ENCODE assay signal across 8 cellular contexts in genomic region chr9:19102181-19102630, GRCh38. TPM values are rescaled to one million over a fixed set of nuclear protein-coding genes. Genes with fewer than 3 reads are reported as not detected.
DNase-seq lines count a peak whose midpoint lies in the region; ATAC-seq and TF ChIP-seq lines count a peak whose summit lies in the region.

No MANE protein-coding gene starts in this region.

- ATAC-seq in GM19463 (IDR thresholded peaks at IDR 0.05; ENCODE audit: unreplicated experiment) (peak; percentile 25), HG03460 (IDR thresholded peaks at IDR 0.05; ENCODE audit: unreplicated experiment) (peak; percentile 35), body of pancreas (peak; percentile 9)

- H3K4me3 ChIP-seq in SU-DHL-6 (ENCODE audit: insufficient read depth, low read length, poor library complexity, severe bottlenecking), result peak overlapping the region; percentile 98
- H3K4me3 ChIP-seq in body of pancreas, result peak overlapping the region; percentile 62 to 91

- peaks cover 30 to 43% of the 10 kb centered on the region in 2 donors for H3K4me1 Mint-ChIP-seq in immature natural killer cell

- no peak for TF ChIP-seq POLR2A in body of pancreas (IDR thresholded peaks at IDR 0.05)

- peak overlapping the region; percentile 80 for H3K9ac ChIP-seq in SU-DHL-6 (ENCODE audit: low read length)

- peak overlapping the region; percentile 95 to 98 (median 98) for H3K4me3 Mint-ChIP-seq in immature natural killer cell

- no peaks in the 10 kb centered on the region for H3K9me3 Mint-ChIP-seq in immature natural killer cell

- H3K27me3 ChIP-seq in SU-DHL-6 (ENCODE audit: low read length) (no peaks in the 10 kb centered on the region), body of pancreas (no peaks in the 10 kb centered on the region)

- peak overlapping the region; percentile 70 for H3K27ac ChIP-seq in SU-DHL-6 (ENCODE audit: low read depth, low read length)
- peak overlapping the region in 3 of 4 donors; percentile 81 to 89 (median 86) for H3K27ac ChIP-seq in body of pancreas

- peaks cover 9% of the 10 kb centered on the region for H3K4me1 ChIP-seq in body of pancreas

- TF ChIP-seq CTCF in SU-DHL-6 (IDR thresholded peaks at IDR 0.05; ENCODE audit: insufficient read depth, low read length, poor library complexity, severe bottlenecking), result no peak
- no peak for TF ChIP-seq CTCF in body of pancreas (IDR thresholded peaks at IDR 0.05)

- H3K9me3 ChIP-seq in SU-DHL-6 (ENCODE audit: insufficient read depth, low read length), result no peaks in the 10 kb centered on the region
- no peaks in the 10 kb centered on the region for H3K9me3 ChIP-seq in body of pancreas

- H2AFZ ChIP-seq in SU-DHL-6 (ENCODE audit: low read depth, low read length, severe bottlenecking), result peak overlapping the region; percentile 94

- H3K27me3 Mint-ChIP-seq in immature natural killer cell (ENCODE audit: low read depth in 3 of 3), result peaks cover 0 to 7% (median 6%) of the 10 kb centered on the region in 3 donors

- H3F3A ChIP-seq in SU-DHL-6 (ENCODE audit: insufficient read depth), result no peaks in the 10 kb centered on the region; the same call in 1 of the 2 replicates

- peaks cover 0 to 4% (median 0%) of the 10 kb centered on the region in 3 donors for H3K36me3 Mint-ChIP-seq in immature natural killer cell

- H3K27ac Mint-ChIP-seq in immature natural killer cell, result peak overlapping the region; percentile 82 to 98 (median 95)

- H3K4me2 ChIP-seq in SU-DHL-6 (ENCODE audit: low read depth, low read length, poor library complexity, severe bottlenecking), result peak overlapping the region; percentile 93

- DNase-seq in COR-L47 (lab: John Stamatoyannopoulos, UW) (peak; percentile 20), body of pancreas (peak in 3 of 4 donors; percentile 12 to 31 (median 31)), immature natural killer cell (peak; percentile 35 to 38 (median 38)), NCI-H510A treated with DMSO at 0.1 percent for 48 hours (lab: John Stamatoyannopoulos, UW) (no peak)
- DNase-seq in stimulated activated CD4-positive, alpha-beta T cell treated with anti-CD3 and anti-CD28 coated beads, Interleukin-4, amount 100 ng/mL, for 1 hour, result peak; percentile 11

- H3K79me2 ChIP-seq in SU-DHL-6 (ENCODE audit: insufficient read depth, low read length), result peaks cover 53% of the 10 kb centered on the region

- H4K20me1 ChIP-seq in SU-DHL-6 (ENCODE audit: low read depth, low read length), result no peaks in the 10 kb centered on the region

- H3K36me3 ChIP-seq in SU-DHL-6 (ENCODE audit: low read length), result peaks cover 15% of the 10 kb centered on the region
- H3K36me3 ChIP-seq in body of pancreas (replicated peaks in 1 of 2; ENCODE audit: insufficient read depth in 1 of 2, low read depth in 2 of 2), result no peaks in the 10 kb centered on the region

- intact Hi-C loops in body of pancreas (cut with DNase I), result no loop called here

- no peaks in the 10 kb centered on the region for H3K9me2 ChIP-seq in SU-DHL-6 (replicated peaks; ENCODE audit: insufficient read depth, low read length)

- WGBS in body of pancreas, 2 donors, result 0 to 2% methylated on average over 7 to 21 of the region's 21 CpGs

RNA-seq across cellular contexts. Expression of gene HAUS6, which starts 0.5 kb away (rescaled TPM):
- total RNA-seq in body of pancreas, result 1 to 10 TPM; 5.3 to 5.4 TPM
- polyA plus RNA-seq in immature natural killer cell, result 1 to 10 TPM; 3.5 to 6.8 (median 6.4) TPM

RNA-seq across cellular contexts. Expression of gene PLIN2, which starts 25.1 kb away (rescaled TPM):
- total RNA-seq in body of pancreas, result 10 to 100 TPM; 39.2 to 88.7 TPM
- polyA plus RNA-seq in immature natural killer cell, result 10 to 100 TPM; 40.0 to 79.1 (median 41.5) TPM

RNA-seq across cellular contexts. Expression of gene RRAGA, which starts 53.0 kb away (rescaled TPM):
- 10 to 100 TPM; 16.6 to 30.0 TPM for total RNA-seq in body of pancreas
- polyA plus RNA-seq in immature natural killer cell, result 100 to 1,000 TPM in 1 of 3 donors, 10 to 100 TPM in 2; 73.2 to 103 (median 99.6) TPM
